Comparison of ENCODE assay signal across 8 cellular contexts in genomic region chr2:38601061-38601460, GRCh38. TPM values are rescaled to one million over a fixed set of nuclear protein-coding genes. Genes with fewer than 3 reads are reported as not detected.
DNase-seq lines count a peak whose midpoint lies in the region; ATAC-seq and TF ChIP-seq lines count a peak whose summit lies in the region.

No MANE protein-coding gene starts in this region.

- H2AK5ac ChIP-seq in H9 (ENCODE audit: insufficient read length, low read length), result no peak overlapping the region

- H3K79me2 ChIP-seq in H9 (ENCODE audit: insufficient read depth, low read length), result peaks cover 43% of the 10 kb centered on the region; the same call in 1 of the 2 replicates
- H3K79me2 ChIP-seq in SU-DHL-6 (ENCODE audit: insufficient read depth, low read length), result no peaks in the 10 kb centered on the region

- H3K4me3 Mint-ChIP-seq in H9, result peak overlapping the region; percentile 86 to 94

- H3K9ac ChIP-seq in H9 (ENCODE audit: extremely low read depth, insufficient read length, low read length) (peak overlapping the region; percentile 90), SU-DHL-6 (ENCODE audit: low read length) (no peak overlapping the region)

- H3K27ac Mint-ChIP-seq in H9, result peak overlapping the region in 2 of 3 experiments; percentile 39 to 92; a peak in 3 of 7 replicates

- no peak for TF ChIP-seq POLR2A in gastrocnemius medialis (IDR thresholded peaks at IDR 0.05)

- no peak overlapping the region for H3K4ac ChIP-seq in H9 (ENCODE audit: low read depth, low read length)

- no peak overlapping the region for H2BK5ac ChIP-seq in H9 (ENCODE audit: insufficient read length, low read length)

- peaks cover 12% of the 10 kb centered on the region for H3F3A ChIP-seq in SU-DHL-6 (ENCODE audit: insufficient read depth)

- no peak overlapping the region for H3K56ac ChIP-seq in H9 (ENCODE audit: insufficient read length, low read depth, low read length)

- no peak overlapping the region for H2BK120ac ChIP-seq in H9 (ENCODE audit: low read depth, low read length, poor library complexity, severe bottlenecking)

- H3K27ac ChIP-seq in H9 (ENCODE audit: insufficient read length, low read depth, low read length), result no peak overlapping the region
- no peak overlapping the region for H3K27ac ChIP-seq in SU-DHL-6 (ENCODE audit: low read depth, low read length)
- peak overlapping the region; percentile 94 to 98 (median 98) for H3K27ac ChIP-seq in gastrocnemius medialis

- no peaks in the 10 kb centered on the region for H3K27me3 Mint-ChIP-seq in H9 (ENCODE audit: low read depth)

- H3K23me2 ChIP-seq in H9 (ENCODE audit: insufficient read length, low read depth, low read length, poor library complexity, severe bottlenecking), result peaks cover 11% of the 10 kb centered on the region

- no peak overlapping the region for H4K8ac ChIP-seq in H9 (replicated peaks; ENCODE audit: insufficient read length, low read depth, low read length)

- H3K18ac ChIP-seq in H9 (ENCODE audit: insufficient read length, low read depth, low read length), result no peak overlapping the region

- intact Hi-C loops in gastrocnemius medialis (cut with DNase I; ENCODE audit: low total_unique reads), result loop anchor here (5.0 kb wide), 3 partner anchors 74 to 121 kb away; no protein-coding TSS in a partner anchor

- H3K9me2 ChIP-seq in SU-DHL-6 (replicated peaks; ENCODE audit: insufficient read depth, low read length), result no peaks in the 10 kb centered on the region

- no peak overlapping the region for H3T11ph ChIP-seq in H9 (ENCODE audit: low read length)

- no peak overlapping the region for H4K91ac ChIP-seq in H9 (ENCODE audit: insufficient read length, low read depth, low read length)

- H3K9me3 ChIP-seq in H9 (ENCODE audit: control insufficient read depth, low read depth, low read length) (no peaks in the 10 kb centered on the region), SU-DHL-6 (ENCODE audit: insufficient read depth, low read length) (no peaks in the 10 kb centered on the region), gastrocnemius medialis (no peaks in the 10 kb centered on the region)

- H3K4me2 ChIP-seq in H9 (ENCODE audit: insufficient read depth, insufficient read length, low read length) (peak overlapping the region; percentile 77), SU-DHL-6 (ENCODE audit: low read depth, low read length, poor library complexity, severe bottlenecking) (peak overlapping the region; percentile 88)

- H3K79me1 ChIP-seq in H9 (ENCODE audit: insufficient read depth, low read depth, low read length, poor library complexity, severe bottlenecking), result peaks cover 2% of the 10 kb centered on the region

- no peak overlapping the region for H2BK15ac ChIP-seq in H9 (ENCODE audit: low read depth, low read length)

- no peak overlapping the region for H4K5ac ChIP-seq in H9 (ENCODE audit: insufficient read length, low read depth, low read length)

- no peak overlapping the region for H3K23ac ChIP-seq in H9 (ENCODE audit: insufficient read length, low read depth, low read length)

- in situ Hi-C loops in gastrocnemius medialis (cut with MboI; ENCODE audit: low sequenced_read_pairs in 4 of 4), result loop anchor here in 2 of 4 donors (10.0 kb wide), 1 partner anchor 64 kb away; the partner anchor contains the start of gene GALM (in 2 of the 2)

- no peak overlapping the region for H3K4me3 ChIP-seq in SU-DHL-6 (ENCODE audit: insufficient read depth, low read length, poor library complexity, severe bottlenecking)
- peak overlapping the region; percentile 70 for H3K4me3 ChIP-seq in fibroblast of pulmonary artery (replicated peaks; ENCODE audit: low read depth, low read length)
- peak overlapping the region; percentile 80 to 93 (median 90) for H3K4me3 ChIP-seq in gastrocnemius medialis

- H3K36me3 Mint-ChIP-seq in H9 (ENCODE audit: insufficient read depth in 1 of 3, low read depth in 3 of 3), result 0 out of 7 replicates have a peak, but pooled peaks cover 0 to 5% (median 0%) of the 10 kb centered on the region in 3 experiments

- H4K20me1 ChIP-seq in H9 (ENCODE audit: control insufficient read depth, insufficient read depth, insufficient read length) (no peaks in the 10 kb centered on the region), SU-DHL-6 (ENCODE audit: low read depth, low read length) (no peaks in the 10 kb centered on the region)

- DNase-seq in H9 (no peak), fibroblast of pulmonary artery (ENCODE audit: low read depth) (no peak), gastrocnemius medialis (no peak), AML-193 (lab: John Stamatoyannopoulos, UW) (no peak), NCI-H226 (no peak)

- no peak overlapping the region for H2AFZ ChIP-seq in H9 (ENCODE audit: low read length)
- no peak overlapping the region for H2AFZ ChIP-seq in SU-DHL-6 (ENCODE audit: low read depth, low read length, severe bottlenecking)

- no peak overlapping the region for H3K14ac ChIP-seq in H9 (ENCODE audit: insufficient read depth, low read length)

- H3K4me1 ChIP-seq in H9 (ENCODE audit: insufficient read depth, low read length) (peaks cover 6% of the 10 kb centered on the region), gastrocnemius medialis (peaks cover 45 to 60% of the 10 kb centered on the region in 2 donors)

- no peak overlapping the region for H2BK20ac ChIP-seq in H9 (ENCODE audit: low read depth, low read length, poor library complexity, severe bottlenecking)

- TF ChIP-seq CTCF in H9 (conservative IDR thresholded peaks at IDR 0.05) (no peak), SU-DHL-6 (IDR thresholded peaks at IDR 0.05; ENCODE audit: insufficient read depth, low read length, poor library complexity, severe bottlenecking) (no peak), fibroblast of pulmonary artery (IDR thresholded peaks at IDR 0.05; ENCODE audit: low read length, missing control alignments) (no peak), gastrocnemius medialis (IDR thresholded peaks at IDR 0.05 in 4 of 5, conservative IDR thresholded peaks at IDR 0.05 in 1 of 5) (no peak)

- H3K9me3 Mint-ChIP-seq in H9, result no peaks in the 10 kb centered on the region

- no peak overlapping the region for H2BK12ac ChIP-seq in H9 (ENCODE audit: insufficient read length, low read depth, low read length)

- peaks cover 53 to 54% of the 10 kb centered on the region in 2 experiments for H3K4me1 Mint-ChIP-seq in H9

- H3K27me3 ChIP-seq in H9 (ENCODE audit: insufficient read depth, low read length) (no peaks in the 10 kb centered on the region), SU-DHL-6 (ENCODE audit: low read length) (no peaks in the 10 kb centered on the region), gastrocnemius medialis (no peaks in the 10 kb centered on the region)

- H3K36me3 ChIP-seq in SU-DHL-6 (ENCODE audit: low read length) (no peaks in the 10 kb centered on the region), gastrocnemius medialis (no peaks in the 10 kb centered on the region)

- no peak for ATAC-seq in gastrocnemius medialis
- ATAC-seq in activated CD4-positive, CD25-positive, alpha-beta regulatory T cell treated with anti-CD3 and anti-CD28 coated beads, Interleukin-2, amount 50 U/mL, for 24 hours, result no peak
- ATAC-seq in HG02885 (IDR thresholded peaks at IDR 0.05; ENCODE audit: poor library complexity, unreplicated experiment), result no peak

- no CpG with 5 or more reads among the region's 6 CpGs for WGBS in H9 (ENCODE audit: extremely low coverage, insufficient read length, low lambda C conversion rate)

RNA-seq across cellular contexts. Expression of gene HNRNPLL, which starts 1.7 kb away (rescaled TPM):
- total RNA-seq in H9 (2021), result 50.7 and 52.3 TPM in 2 replicates
- 10 to 100 TPM; 20.0 to 42.9 (median 21.9) TPM for total RNA-seq in gastrocnemius medialis

Comparison
In these comparisons a context has a peak if more than half of its experiments do, and no peak if none do; other contexts are left out.
1. H3K27ac ChIP-seq: peak in gastrocnemius medialis (4 of 4); none in H9 (single experiment) and SU-DHL-6 (single experiment).